Comparison of ENCODE assay signal across 27 cellular contexts in genomic region chr16:52439750-52440149, GRCh38.
"Had no signal": no experiment of that assay in that cellular context is flagged by ENCODE, and none has a peak within 500 bp of the region (broad histone marks: within the 10 kb centered on the region; RNA-seq: fewer than 3 reads in every experiment).

No MANE protein-coding gene starts in this region.

- H3K4me3 ChIP-seq: left lung, lower lobe of right lung, pancreas, prostate gland, sigmoid colon, spleen, tibial nerve, uterus had no signal

- H3K27me3 Mint-ChIP-seq: naive B cell; stimulated activated naive CD8-positive, alpha-beta T cell treated with anti-CD3 and anti-CD28 coated beads, Interleukin-15, Interleukin-2, amounts not matched to agents 100 ng/mL and 50 ng/mL, for 24 hours had no signal

- H3K9me3 ChIP-seq: lower lobe of right lung, pancreas, prostate gland, sigmoid colon, uterus had no signal

- FAIRE-seq: islet of Langerhans, kidney, pancreas, small intestine had no signal

- DNase-seq: hypothalamus; immature natural killer cell; kidney; left colon; lower lobe of right lung; mammary epithelial cell; mesendoderm; naive B cell; natural killer cell; nephron progenitor cell; nucleus accumbens; pancreas; right cardiac atrium; sigmoid colon; small intestine; spleen; stimulated activated CD4-positive, alpha-beta T cell treated with anti-CD3 and anti-CD28 coated beads, Interleukin-4, amount 100 ng/mL, for 24 hours; stimulated activated naive CD4-positive, alpha-beta T cell; uterus had no signal

- H3K4me3 Mint-ChIP-seq: immature natural killer cell; mesothelial cell of epicardium; naive B cell; natural killer cell; nephron progenitor cell; stimulated activated effector memory CD8-positive, alpha-beta T cell treated with anti-CD3 and anti-CD28 coated beads, Interleukin-12 subunit alpha, Interleukin-12 subunit beta, amount 100 ng/mL, for 72 hours; stimulated activated naive CD8-positive, alpha-beta T cell treated with anti-CD3 and anti-CD28 coated beads, Interleukin-15, Interleukin-2, amounts not matched to agents 100 ng/mL and 50 ng/mL, for 24 hours; type B pancreatic cell had no signal

- H3K9me3 Mint-ChIP-seq: stimulated activated effector memory CD8-positive, alpha-beta T cell treated with anti-CD3 and anti-CD28 coated beads, Interleukin-12 subunit alpha, Interleukin-12 subunit beta, amount 100 ng/mL, for 72 hours; type B pancreatic cell had no signal

- H3K4me1 ChIP-seq: left lung, lower lobe of right lung, pancreas, prostate gland, spleen, tibial nerve, uterus had no signal

- H3K4me1 Mint-ChIP-seq: immature natural killer cell; naive B cell; natural killer cell; nephron progenitor cell; stimulated activated effector memory CD8-positive, alpha-beta T cell treated with anti-CD3 and anti-CD28 coated beads, Interleukin-12 subunit alpha, Interleukin-12 subunit beta, amount 100 ng/mL, for 72 hours had no signal

- ATAC-seq: left colon; left lung; lower lobe of right lung; natural killer cell; pancreas; right cardiac atrium; stimulated activated effector memory CD8-positive, alpha-beta T cell treated with anti-CD3 and anti-CD28 coated beads, Interleukin-12 subunit alpha, Interleukin-12 subunit beta, amount 100 ng/mL, for 72 hours had no signal

- H3K27ac Mint-ChIP-seq: immature natural killer cell; mesothelial cell of epicardium; natural killer cell; nephron progenitor cell; stimulated activated effector memory CD8-positive, alpha-beta T cell treated with anti-CD3 and anti-CD28 coated beads, Interleukin-12 subunit alpha, Interleukin-12 subunit beta, amount 100 ng/mL, for 72 hours; stimulated activated naive CD8-positive, alpha-beta T cell treated with anti-CD3 and anti-CD28 coated beads, Interleukin-15, Interleukin-2, amounts not matched to agents 100 ng/mL and 50 ng/mL, for 24 hours; type B pancreatic cell had no signal

- H3K36me3 ChIP-seq: left lung, lower lobe of right lung, prostate gland, sigmoid colon, spleen, tibial nerve, uterus had no signal

- H3K27ac ChIP-seq: left lung, lower lobe of right lung, pancreas, prostate gland, sigmoid colon, spleen, tibial nerve, uterus had no signal

- H3K36me3 Mint-ChIP-seq: immature natural killer cell; mesothelial cell of epicardium; naive B cell; natural killer cell; stimulated activated effector memory CD8-positive, alpha-beta T cell treated with anti-CD3 and anti-CD28 coated beads, Interleukin-12 subunit alpha, Interleukin-12 subunit beta, amount 100 ng/mL, for 72 hours had no signal

- H3K27me3 ChIP-seq: left lung, pancreas, sigmoid colon, spleen, tibial nerve, uterus had no signal
